In genomic region chr22:26056455-26056854, GRCh38 we compare ENCODE assay signal across 21 cellular contexts.
"Had no signal": no experiment of that assay in that cellular context is flagged by ENCODE, and none has a peak within 500 bp of the region (broad histone marks: within the 10 kb centered on the region; RNA-seq: fewer than 3 reads in every experiment).

No MANE protein-coding gene starts in this region.

- ATAC-seq: HepG2, Panc1, SK-N-SH treated with all-trans-retinoic acid at 6 μM for 48 hours had no signal

- H3K27ac ChIP-seq: RWPE1 had no signal

- DNase-seq: IMR-90, Kasumi-1, KG1, MM.1S, MV-4-11, NCI-H1048, NCI-H1105 treated with DMSO at 0.1 percent for 48 hours, NCI-H1417 treated with DMSO at 0.1 percent for 48 hours, NCI-H146, NCI-H1694 treated with DMSO at 0.1 percent for 48 hours, NCI-H1930, NCI-H2081, NCI-H2107, NCI-H2227 treated with DMSO at 0.1 percent for 48 hours, NCI-H524 treated with DMSO at 0.1 percent for 48 hours, NCI-H774, SHP77 had no signal
